Comparison of ENCODE assay signal across 1 cellular context in the genomic region with DNA sequence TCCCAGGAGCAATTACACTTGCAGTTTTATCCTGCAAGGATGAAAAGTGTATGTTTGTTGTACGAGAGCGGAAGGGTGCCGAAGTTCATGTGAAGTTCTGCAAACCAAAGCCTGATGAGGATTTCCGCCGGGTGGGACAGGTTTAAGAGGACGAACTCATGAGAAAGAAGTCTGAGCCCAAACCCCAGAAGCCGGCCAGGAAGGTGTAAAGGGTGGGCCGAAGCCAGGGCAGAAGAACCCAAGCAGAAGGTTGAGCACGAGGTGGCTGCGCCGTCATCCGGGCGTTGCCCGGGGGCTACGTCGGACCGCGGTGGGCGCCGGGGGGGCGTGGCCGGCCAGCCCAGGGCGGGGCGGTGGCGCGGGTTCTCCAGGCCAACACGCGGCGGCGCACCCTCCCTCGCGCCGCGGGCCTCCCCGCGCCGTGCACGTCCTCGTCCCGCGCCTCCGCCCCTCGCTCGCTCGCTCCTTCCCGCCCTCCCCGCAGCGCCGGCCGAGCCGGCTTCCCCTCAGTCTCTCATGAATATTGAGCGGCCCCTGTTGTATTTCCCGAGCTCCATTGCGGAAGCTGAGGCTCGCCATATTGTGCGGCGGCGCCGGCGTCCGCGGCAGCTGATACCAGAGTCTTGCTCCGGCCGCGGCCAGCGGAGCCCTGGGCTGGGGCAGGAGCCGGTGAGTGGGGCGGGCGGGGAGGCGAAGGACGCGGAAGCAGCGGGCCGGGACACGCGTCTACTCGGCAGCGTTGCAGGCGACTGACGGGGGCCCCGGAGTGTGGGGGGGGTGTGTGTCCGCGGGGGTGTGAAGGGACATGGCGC.
TF ChIP-seq lines count a peak whose summit lies in the region.

A gene (plus strand): TSS at position 578 of the 812 bp plus-strand sequence. CDS start 41,996 bp downstream, outside the sequence.

TF ChIP-seq in HepG2, 621 proteins besides CTCF, POLR2A, EP300 and RAD21 (continued from another document and continues in another):
- TF ChIP-seq, protein P1, sequence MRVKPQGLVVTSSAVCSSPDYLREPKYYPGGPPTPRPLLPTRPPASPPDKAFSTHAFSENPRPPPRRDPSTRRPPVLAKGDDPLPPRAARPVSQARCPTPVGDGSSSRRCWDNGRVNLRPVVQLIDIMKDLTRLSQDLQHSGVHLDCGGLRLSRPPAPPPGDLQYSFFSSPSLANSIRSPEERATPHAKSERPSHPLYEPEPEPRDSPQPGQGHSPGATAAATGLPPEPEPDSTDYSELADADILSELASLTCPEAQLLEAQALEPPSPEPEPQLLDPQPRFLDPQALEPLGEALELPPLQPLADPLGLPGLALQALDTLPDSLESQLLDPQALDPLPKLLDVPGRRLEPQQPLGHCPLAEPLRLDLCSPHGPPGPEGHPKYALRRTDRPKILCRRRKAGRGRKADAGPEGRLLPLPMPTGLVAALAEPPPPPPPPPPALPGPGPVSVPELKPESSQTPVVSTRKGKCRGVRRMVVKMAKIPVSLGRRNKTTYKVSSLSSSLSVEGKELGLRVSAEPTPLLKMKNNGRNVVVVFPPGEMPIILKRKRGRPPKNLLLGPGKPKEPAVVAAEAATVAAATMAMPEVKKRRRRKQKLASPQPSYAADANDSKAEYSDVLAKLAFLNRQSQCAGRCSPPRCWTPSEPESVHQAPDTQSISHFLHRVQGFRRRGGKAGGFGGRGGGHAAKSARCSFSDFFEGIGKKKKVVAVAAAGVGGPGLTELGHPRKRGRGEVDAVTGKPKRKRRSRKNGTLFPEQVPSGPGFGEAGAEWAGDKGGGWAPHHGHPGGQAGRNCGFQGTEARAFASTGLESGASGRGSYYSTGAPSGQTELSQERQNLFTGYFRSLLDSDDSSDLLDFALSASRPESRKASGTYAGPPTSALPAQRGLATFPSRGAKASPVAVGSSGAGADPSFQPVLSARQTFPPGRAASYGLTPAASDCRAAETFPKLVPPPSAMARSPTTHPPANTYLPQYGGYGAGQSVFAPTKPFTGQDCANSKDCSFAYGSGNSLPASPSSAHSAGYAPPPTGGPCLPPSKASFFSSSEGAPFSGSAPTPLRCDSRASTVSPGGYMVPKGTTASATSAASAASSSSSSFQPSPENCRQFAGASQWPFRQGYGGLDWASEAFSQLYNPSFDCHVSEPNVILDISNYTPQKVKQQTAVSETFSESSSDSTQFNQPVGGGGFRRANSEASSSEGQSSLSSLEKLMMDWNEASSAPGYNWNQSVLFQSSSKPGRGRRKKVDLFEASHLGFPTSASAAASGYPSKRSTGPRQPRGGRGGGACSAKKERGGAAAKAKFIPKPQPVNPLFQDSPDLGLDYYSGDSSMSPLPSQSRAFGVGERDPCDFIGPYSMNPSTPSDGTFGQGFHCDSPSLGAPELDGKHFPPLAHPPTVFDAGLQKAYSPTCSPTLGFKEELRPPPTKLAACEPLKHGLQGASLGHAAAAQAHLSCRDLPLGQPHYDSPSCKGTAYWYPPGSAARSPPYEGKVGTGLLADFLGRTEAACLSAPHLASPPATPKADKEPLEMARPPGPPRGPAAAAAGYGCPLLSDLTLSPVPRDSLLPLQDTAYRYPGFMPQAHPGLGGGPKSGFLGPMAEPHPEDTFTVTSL (CRISPR knock-in tag; IDR thresholded peaks at IDR 0.05; ENCODE audit: borderline replicate concordance) = peak; percentile 46; the same call in 1 of the 2 replicates
- TF ChIP-seq PRMT3 (CRISPR knock-in tag; IDR thresholded peaks at IDR 0.05; ENCODE audit: borderline replicate concordance, low read depth) (no peak), SALL2 (CRISPR knock-in tag; IDR thresholded peaks at IDR 0.05) (peak; percentile 73), MED8 (CRISPR knock-in tag; IDR thresholded peaks at IDR 0.05; ENCODE audit: insufficient replicate concordance) (no peak), IRF2 (CRISPR knock-in tag; IDR thresholded peaks at IDR 0.05) (peak; percentile 69; the same call in 1 of the 2 replicates), ZNF547 (CRISPR knock-in tag; IDR thresholded peaks at IDR 0.05) (no peak), ZNF792 (CRISPR knock-in tag; IDR thresholded peaks at IDR 0.05) (no peak), RXRA (CRISPR knock-in tag; IDR thresholded peaks at IDR 0.05) (no peak), FLYWCH1 (CRISPR knock-in tag; IDR thresholded peaks at IDR 0.05) (no peak), ZC3H13 (CRISPR knock-in tag; IDR thresholded peaks at IDR 0.05) (no peak)
- TF ChIP-seq, protein P2, sequence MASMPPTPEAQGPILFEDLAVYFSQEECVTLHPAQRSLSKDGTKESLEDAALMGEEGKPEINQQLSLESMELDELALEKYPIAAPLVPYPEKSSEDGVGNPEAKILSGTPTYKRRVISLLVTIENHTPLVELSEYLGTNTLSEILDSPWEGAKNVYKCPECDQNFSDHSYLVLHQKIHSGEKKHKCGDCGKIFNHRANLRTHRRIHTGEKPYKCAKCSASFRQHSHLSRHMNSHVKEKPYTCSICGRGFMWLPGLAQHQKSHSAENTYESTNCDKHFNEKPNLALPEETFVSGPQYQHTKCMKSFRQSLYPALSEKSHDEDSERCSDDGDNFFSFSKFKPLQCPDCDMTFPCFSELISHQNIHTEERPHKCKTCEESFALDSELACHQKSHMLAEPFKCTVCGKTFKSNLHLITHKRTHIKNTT (CRISPR knock-in tag; IDR thresholded peaks at IDR 0.05) = no peak
- TF ChIP-seq, protein P3, sequence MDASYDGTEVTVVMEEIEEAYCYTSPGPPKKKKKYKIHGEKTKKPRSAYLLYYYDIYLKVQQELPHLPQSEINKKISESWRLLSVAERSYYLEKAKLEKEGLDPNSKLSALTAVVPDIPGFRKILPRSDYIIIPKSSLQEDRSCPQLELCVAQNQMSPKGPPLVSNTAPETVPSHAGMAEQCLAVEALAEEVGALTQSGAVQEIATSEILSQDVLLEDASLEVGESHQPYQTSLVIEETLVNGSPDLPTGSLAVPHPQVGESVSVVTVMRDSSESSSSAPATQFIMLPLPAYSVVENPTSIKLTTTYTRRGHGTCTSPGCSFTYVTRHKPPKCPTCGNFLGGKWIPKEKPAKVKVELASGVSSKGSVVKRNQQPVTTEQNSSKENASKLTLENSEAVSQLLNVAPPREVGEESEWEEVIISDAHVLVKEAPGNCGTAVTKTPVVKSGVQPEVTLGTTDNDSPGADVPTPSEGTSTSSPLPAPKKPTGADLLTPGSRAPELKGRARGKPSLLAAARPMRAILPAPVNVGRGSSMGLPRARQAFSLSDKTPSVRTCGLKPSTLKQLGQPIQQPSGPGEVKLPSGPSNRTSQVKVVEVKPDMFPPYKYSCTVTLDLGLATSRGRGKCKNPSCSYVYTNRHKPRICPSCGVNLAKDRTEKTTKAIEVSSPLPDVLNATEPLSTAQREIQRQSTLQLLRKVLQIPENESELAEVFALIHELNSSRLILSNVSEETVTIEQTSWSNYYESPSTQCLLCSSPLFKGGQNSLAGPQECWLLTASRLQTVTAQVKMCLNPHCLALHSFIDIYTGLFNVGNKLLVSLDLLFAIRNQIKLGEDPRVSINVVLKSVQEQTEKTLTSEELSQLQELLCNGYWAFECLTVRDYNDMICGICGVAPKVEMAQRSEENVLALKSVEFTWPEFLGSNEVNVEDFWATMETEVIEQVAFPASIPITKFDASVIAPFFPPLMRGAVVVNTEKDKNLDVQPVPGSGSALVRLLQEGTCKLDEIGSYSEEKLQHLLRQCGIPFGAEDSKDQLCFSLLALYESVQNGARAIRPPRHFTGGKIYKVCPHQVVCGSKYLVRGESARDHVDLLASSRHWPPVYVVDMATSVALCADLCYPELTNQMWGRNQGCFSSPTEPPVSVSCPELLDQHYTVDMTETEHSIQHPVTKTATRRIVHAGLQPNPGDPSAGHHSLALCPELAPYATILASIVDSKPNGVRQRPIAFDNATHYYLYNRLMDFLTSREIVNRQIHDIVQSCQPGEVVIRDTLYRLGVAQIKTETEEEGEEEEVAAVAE (CRISPR knock-in tag; IDR thresholded peaks at IDR 0.05; ENCODE audit: borderline replicate concordance) = no peak
- TF ChIP-seq, protein P4, sequence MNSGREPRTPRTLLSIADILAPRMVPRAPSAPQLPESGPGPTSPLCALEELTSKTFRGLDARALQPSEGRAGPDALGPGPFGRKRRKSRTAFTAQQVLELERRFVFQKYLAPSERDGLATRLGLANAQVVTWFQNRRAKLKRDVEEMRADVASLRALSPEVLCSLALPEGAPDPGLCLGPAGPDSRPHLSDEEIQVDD (CRISPR knock-in tag; IDR thresholded peaks at IDR 0.05; ENCODE audit: borderline replicate concordance) = no peak
- TF ChIP-seq, protein P5, sequence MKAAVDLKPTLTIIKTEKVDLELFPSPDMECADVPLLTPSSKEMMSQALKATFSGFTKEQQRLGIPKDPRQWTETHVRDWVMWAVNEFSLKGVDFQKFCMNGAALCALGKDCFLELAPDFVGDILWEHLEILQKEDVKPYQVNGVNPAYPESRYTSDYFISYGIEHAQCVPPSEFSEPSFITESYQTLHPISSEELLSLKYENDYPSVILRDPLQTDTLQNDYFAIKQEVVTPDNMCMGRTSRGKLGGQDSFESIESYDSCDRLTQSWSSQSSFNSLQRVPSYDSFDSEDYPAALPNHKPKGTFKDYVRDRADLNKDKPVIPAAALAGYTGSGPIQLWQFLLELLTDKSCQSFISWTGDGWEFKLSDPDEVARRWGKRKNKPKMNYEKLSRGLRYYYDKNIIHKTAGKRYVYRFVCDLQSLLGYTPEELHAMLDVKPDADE (CRISPR knock-in tag; IDR thresholded peaks at IDR 0.05) = no peak
- TF ChIP-seq, protein P6, sequence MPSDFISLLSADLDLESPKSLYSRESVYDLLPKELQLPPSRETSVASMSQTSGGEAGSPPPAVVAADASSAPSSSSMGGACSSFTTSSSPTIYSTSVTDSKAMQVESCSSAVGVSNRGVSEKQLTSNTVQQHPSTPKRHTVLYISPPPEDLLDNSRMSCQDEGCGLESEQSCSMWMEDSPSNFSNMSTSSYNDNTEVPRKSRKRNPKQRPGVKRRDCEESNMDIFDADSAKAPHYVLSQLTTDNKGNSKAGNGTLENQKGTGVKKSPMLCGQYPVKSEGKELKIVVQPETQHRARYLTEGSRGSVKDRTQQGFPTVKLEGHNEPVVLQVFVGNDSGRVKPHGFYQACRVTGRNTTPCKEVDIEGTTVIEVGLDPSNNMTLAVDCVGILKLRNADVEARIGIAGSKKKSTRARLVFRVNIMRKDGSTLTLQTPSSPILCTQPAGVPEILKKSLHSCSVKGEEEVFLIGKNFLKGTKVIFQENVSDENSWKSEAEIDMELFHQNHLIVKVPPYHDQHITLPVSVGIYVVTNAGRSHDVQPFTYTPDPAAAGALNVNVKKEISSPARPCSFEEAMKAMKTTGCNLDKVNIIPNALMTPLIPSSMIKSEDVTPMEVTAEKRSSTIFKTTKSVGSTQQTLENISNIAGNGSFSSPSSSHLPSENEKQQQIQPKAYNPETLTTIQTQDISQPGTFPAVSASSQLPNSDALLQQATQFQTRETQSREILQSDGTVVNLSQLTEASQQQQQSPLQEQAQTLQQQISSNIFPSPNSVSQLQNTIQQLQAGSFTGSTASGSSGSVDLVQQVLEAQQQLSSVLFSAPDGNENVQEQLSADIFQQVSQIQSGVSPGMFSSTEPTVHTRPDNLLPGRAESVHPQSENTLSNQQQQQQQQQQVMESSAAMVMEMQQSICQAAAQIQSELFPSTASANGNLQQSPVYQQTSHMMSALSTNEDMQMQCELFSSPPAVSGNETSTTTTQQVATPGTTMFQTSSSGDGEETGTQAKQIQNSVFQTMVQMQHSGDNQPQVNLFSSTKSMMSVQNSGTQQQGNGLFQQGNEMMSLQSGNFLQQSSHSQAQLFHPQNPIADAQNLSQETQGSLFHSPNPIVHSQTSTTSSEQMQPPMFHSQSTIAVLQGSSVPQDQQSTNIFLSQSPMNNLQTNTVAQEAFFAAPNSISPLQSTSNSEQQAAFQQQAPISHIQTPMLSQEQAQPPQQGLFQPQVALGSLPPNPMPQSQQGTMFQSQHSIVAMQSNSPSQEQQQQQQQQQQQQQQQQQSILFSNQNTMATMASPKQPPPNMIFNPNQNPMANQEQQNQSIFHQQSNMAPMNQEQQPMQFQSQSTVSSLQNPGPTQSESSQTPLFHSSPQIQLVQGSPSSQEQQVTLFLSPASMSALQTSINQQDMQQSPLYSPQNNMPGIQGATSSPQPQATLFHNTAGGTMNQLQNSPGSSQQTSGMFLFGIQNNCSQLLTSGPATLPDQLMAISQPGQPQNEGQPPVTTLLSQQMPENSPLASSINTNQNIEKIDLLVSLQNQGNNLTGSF (CRISPR knock-in tag; IDR thresholded peaks at IDR 0.05) = 0 out of 2 replicates have a peak, but pooled peaks have one; percentile 36
- TF ChIP-seq, protein P7, sequence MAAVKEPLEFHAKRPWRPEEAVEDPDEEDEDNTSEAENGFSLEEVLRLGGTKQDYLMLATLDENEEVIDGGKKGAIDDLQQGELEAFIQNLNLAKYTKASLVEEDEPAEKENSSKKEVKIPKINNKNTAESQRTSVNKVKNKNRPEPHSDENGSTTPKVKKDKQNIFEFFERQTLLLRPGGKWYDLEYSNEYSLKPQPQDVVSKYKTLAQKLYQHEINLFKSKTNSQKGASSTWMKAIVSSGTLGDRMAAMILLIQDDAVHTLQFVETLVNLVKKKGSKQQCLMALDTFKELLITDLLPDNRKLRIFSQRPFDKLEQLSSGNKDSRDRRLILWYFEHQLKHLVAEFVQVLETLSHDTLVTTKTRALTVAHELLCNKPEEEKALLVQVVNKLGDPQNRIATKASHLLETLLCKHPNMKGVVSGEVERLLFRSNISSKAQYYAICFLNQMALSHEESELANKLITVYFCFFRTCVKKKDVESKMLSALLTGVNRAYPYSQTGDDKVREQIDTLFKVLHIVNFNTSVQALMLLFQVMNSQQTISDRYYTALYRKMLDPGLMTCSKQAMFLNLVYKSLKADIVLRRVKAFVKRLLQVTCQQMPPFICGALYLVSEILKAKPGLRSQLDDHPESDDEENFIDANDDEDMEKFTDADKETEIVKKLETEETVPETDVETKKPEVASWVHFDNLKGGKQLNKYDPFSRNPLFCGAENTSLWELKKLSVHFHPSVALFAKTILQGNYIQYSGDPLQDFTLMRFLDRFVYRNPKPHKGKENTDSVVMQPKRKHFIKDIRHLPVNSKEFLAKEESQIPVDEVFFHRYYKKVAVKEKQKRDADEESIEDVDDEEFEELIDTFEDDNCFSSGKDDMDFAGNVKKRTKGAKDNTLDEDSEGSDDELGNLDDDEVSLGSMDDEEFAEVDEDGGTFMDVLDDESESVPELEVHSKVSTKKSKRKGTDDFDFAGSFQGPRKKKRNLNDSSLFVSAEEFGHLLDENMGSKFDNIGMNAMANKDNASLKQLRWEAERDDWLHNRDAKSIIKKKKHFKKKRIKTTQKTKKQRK (IDR thresholded peaks at IDR 0.05; ENCODE audit: low read length) = no peak
- TF ChIP-seq, protein P8, sequence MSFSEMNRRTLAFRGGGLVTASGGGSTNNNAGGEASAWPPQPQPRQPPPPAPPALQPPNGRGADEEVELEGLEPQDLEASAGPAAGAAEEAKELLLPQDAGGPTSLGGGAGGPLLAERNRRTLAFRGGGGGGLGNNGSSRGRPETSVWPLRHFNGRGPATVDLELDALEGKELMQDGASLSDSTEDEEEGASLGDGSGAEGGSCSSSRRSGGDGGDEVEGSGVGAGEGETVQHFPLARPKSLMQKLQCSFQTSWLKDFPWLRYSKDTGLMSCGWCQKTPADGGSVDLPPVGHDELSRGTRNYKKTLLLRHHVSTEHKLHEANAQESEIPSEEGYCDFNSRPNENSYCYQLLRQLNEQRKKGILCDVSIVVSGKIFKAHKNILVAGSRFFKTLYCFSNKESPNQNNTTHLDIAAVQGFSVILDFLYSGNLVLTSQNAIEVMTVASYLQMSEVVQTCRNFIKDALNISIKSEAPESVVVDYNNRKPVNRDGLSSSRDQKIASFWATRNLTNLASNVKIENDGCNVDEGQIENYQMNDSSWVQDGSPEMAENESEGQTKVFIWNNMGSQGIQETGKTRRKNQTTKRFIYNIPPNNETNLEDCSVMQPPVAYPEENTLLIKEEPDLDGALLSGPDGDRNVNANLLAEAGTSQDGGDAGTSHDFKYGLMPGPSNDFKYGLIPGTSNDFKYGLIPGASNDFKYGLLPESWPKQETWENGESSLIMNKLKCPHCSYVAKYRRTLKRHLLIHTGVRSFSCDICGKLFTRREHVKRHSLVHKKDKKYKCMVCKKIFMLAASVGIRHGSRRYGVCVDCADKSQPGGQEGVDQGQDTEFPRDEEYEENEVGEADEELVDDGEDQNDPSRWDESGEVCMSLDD (CRISPR knock-in tag; IDR thresholded peaks at IDR 0.05; ENCODE audit: borderline replicate concordance) = no peak
